22 cellular contexts compared by ENCODE assay signal in the genomic region with DNA sequence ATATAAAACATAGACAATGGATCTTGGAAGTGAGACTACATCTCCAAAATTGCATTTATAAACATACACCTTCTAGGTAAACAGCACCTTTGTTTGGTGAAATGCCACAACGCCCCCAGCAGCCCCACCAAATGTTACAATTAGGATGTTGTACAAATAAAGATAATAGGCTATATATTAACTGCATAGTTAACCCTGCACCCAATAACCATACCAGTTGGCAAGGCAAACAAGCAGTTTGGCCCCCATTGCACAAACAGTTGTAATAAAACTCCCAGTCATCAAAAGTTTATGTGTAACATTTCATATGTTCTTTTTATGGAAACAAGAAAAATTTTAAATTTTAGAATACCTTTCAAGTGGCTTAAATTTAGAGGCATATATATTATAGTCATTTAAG.
"Had no signal": no experiment of that assay in that cellular context is flagged by ENCODE, and none has a peak within 500 bp of the region (broad histone marks: within the 10 kb centered on the region; RNA-seq: fewer than 3 reads in every experiment).

No MANE protein-coding gene starts in this region.

- ATAC-seq: T-cell had no signal

- H3K9me3 ChIP-seq: SK-N-SH had no signal

- H3K4me1 Mint-ChIP-seq: T-cell had no signal

- H3K9me2 ChIP-seq: SK-N-SH had no signal

- H3K9me3 Mint-ChIP-seq: T-cell had no signal

- H3K27me3 Mint-ChIP-seq: T-cell had no signal

- H3K4me2 ChIP-seq: KMS-11, SK-N-SH had no signal

- H3K27ac Mint-ChIP-seq: T-cell had no signal

- H3K4me3 Mint-ChIP-seq: T-cell had no signal

- DNase-seq: IMR-90, Kasumi-1, MM.1S, MV-4-11, NCI-H1048, NCI-H1105, NCI-H1436 treated with DMSO at 0.1 percent for 48 hours, NCI-H1694, NCI-H187 treated with DMSO at 0.1 percent for 48 hours, NCI-H2081, NCI-H2107, NCI-H2227 treated with DMSO at 0.1 percent for 48 hours, NCI-H524, NCI-H526 treated with DMSO at 0.1 percent for 48 hours, NCI-H774, RPMI8226, SHP77, SK-N-SH, SW 1271, T-cell had no signal

- H3K27ac ChIP-seq: HL-60, KMS-11 had no signal
